ENCODE assay signal across 1 cellular context in the genomic region with DNA sequence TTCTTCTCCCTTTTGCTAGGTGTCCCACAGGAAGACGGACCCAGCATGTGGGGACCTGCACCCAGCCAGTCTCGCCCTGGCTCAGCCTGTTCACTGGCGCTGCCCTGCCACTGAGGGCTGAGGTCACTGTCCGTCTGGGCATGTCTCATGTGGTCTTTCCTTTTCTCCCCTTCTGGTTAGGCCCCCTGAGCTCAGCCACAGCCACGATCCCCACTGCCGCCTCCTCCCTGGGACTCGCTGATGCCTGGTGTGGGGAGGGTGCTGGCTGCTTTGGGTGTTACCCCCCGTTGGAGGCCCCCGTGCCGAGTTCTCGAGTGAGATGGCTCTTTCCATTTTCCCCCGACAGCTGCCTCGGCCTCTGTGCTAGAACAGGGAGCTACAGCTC.
TF ChIP-seq lines count a peak whose summit lies in the region.

No MANE protein-coding gene starts in this region.

TF ChIP-seq in HEK293, 187 proteins besides CTCF, POLR2A, EP300 and RAD21 (continued from another document):
- TF ChIP-seq, protein P1, sequence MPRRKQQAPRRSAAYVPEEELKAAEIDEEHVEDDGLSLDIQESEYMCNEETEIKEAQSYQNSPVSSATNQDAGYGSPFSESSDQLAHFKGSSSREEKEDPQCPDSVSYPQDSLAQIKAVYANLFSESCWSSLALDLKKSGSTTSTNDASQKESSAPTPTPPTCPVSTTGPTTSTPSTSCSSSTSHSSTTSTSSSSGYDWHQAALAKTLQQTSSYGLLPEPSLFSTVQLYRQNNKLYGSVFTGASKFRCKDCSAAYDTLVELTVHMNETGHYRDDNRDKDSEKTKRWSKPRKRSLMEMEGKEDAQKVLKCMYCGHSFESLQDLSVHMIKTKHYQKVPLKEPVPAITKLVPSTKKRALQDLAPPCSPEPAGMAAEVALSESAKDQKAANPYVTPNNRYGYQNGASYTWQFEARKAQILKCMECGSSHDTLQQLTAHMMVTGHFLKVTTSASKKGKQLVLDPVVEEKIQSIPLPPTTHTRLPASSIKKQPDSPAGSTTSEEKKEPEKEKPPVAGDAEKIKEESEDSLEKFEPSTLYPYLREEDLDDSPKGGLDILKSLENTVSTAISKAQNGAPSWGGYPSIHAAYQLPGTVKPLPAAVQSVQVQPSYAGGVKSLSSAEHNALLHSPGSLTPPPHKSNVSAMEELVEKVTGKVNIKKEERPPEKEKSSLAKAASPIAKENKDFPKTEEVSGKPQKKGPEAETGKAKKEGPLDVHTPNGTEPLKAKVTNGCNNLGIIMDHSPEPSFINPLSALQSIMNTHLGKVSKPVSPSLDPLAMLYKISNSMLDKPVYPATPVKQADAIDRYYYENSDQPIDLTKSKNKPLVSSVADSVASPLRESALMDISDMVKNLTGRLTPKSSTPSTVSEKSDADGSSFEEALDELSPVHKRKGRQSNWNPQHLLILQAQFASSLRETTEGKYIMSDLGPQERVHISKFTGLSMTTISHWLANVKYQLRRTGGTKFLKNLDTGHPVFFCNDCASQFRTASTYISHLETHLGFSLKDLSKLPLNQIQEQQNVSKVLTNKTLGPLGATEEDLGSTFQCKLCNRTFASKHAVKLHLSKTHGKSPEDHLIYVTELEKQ (tag by site-specific recombination; IDR thresholded peaks at IDR 0.05; ENCODE audit: borderline replicate concordance): no peak
- TF ChIP-seq GFI1B (tag by site-specific recombination; IDR thresholded peaks at IDR 0.05): no peak
- no peak for TF ChIP-seq ZNF391 (tag by site-specific recombination; IDR thresholded peaks at IDR 0.05; ENCODE audit: borderline replicate concordance, low read depth)
- TF ChIP-seq ZIC2 (tag by site-specific recombination; IDR thresholded peaks at IDR 0.05): 0 out of 2 replicates have a peak, but pooled peaks have one; percentile 8
- 0 out of 2 replicates have a peak, but pooled peaks have one; percentile 36 for TF ChIP-seq GLIS2 (tag by site-specific recombination; IDR thresholded peaks at IDR 0.05)
